Comparison of ENCODE assay signal across 23 cellular contexts in the genomic region with DNA sequence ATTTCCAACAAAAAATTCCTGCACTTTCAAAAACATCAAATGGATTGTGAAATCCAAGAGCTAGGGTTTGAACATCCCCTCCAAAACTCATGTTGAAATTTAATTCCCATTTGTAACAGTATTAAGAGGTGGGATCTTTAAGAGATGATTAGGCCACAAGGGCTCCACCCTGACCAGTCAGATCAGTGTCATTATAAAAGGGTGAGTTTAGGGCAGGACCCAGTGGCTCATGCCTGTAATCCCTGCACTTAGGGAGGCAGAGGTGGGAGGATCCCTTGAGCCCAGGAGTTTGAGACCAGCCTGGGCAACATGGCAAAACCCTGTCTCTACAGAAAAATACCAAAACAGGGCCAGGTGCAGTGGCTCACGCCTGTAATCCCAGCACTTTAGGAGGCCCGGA.
"Had no signal": no experiment of that assay in that cellular context is flagged by ENCODE, and none has a peak within 500 bp of the region (broad histone marks: within the 10 kb centered on the region; RNA-seq: fewer than 3 reads in every experiment).

No MANE protein-coding gene starts in this region.

- H3K4me3 Mint-ChIP-seq: activated CD4-positive, alpha-beta memory T cell treated with anti-CD3 and anti-CD28 coated beads for 36 hours; activated naive CD8-positive, alpha-beta T cell treated with anti-CD3 and anti-CD28 coated beads, Interleukin-2, amount 50 U/mL, for 24 hours; activated T-helper 1 cell treated with anti-CD3 and anti-CD28 coated beads, Interleukin-12 subunit alpha, Interleukin-12 subunit beta, Interleukin-2, Interleukin-4 antibody, amounts not matched to agents 30 ng/mL and 10 ng/mL and 1 ng/mL, durations not matched to agents 14 hours and 24 hours and 36 hours; stimulated activated naive CD8-positive, alpha-beta T cell treated with anti-CD3 and anti-CD28 coated beads, Interleukin-15, Interleukin-2, amounts not matched to agents 100 ng/mL and 50 ng/mL, for 24 hours had no signal

- FAIRE-seq: frontal cortex, urothelium cell line had no signal

- H3K9me3 Mint-ChIP-seq: activated CD4-positive, alpha-beta memory T cell treated with anti-CD3 and anti-CD28 coated beads for 36 hours; activated naive CD8-positive, alpha-beta T cell treated with anti-CD3 and anti-CD28 coated beads, Interleukin-2, amount 50 U/mL, for 24 hours; activated T-helper 1 cell treated with anti-CD3 and anti-CD28 coated beads, Interleukin-12 subunit alpha, Interleukin-12 subunit beta, Interleukin-2, Interleukin-4 antibody, amounts not matched to agents 30 ng/mL and 10 ng/mL and 1 ng/mL, durations not matched to agents 14 hours and 24 hours and 36 hours; naive thymus-derived CD4-positive, alpha-beta T cell; stimulated activated naive CD8-positive, alpha-beta T cell treated with anti-CD3 and anti-CD28 coated beads, Interleukin-15, Interleukin-2, amounts not matched to agents 100 ng/mL and 50 ng/mL, for 24 hours had no signal

- H3K36me3 ChIP-seq: ovary had no signal

- ATAC-seq: activated naive CD8-positive, alpha-beta T cell treated with anti-CD3 and anti-CD28 coated beads, Interleukin-2, amount 50 U/mL, for 24 hours; left lung; naive thymus-derived CD4-positive, alpha-beta T cell had no signal

- H3K9me3 ChIP-seq: left lung, ovary, prostate gland, tibial artery had no signal

- DNase-seq: activated CD4-positive, alpha-beta memory T cell treated with anti-CD3 and anti-CD28 coated beads for 36 hours; activated CD4-positive, alpha-beta T cell treated with anti-CD3 and anti-CD28 coated beads for 4 hours; activated CD4-positive, CD25-positive, alpha-beta regulatory T cell; activated gamma-delta T cell; activated naive CD4-positive, alpha-beta T cell treated with anti-CD3 and anti-CD28 coated beads, Interleukin-2, amount 50 U/mL, for 16 hours; activated naive CD8-positive, alpha-beta T cell treated with anti-CD3 and anti-CD28 coated beads, Interleukin-2, amount 50 U/mL, for 24 hours; hippocampal formation; kidney glomerular epithelial cell; left lung; naive thymus-derived CD4-positive, alpha-beta T cell; ovary; stimulated activated CD4-positive, alpha-beta T cell treated with anti-CD3 and anti-CD28 coated beads, Interleukin-12 subunit alpha, Interleukin-12 subunit beta, amount 100 ng/mL, for 4 hours; stimulated activated CD4-positive, alpha-beta T cell treated with anti-CD3 and anti-CD28 coated beads, Interleukin-4, amount 100 ng/mL, for 4 hours; T1000; tibial artery had no signal

- H3K4me1 ChIP-seq: left lung, prostate gland had no signal

- H3K27ac ChIP-seq: cardiac muscle cell, epithelial cell of prostate, left lung, ovary, prostate gland, tibial artery had no signal

- H3K4me3 ChIP-seq: cardiac muscle cell, left lung, lung, ovary, prostate gland, tibial artery had no signal

- H3K27ac Mint-ChIP-seq: activated CD4-positive, alpha-beta memory T cell treated with anti-CD3 and anti-CD28 coated beads for 36 hours; activated naive CD8-positive, alpha-beta T cell treated with anti-CD3 and anti-CD28 coated beads, Interleukin-2, amount 50 U/mL, for 24 hours; activated T-helper 1 cell treated with anti-CD3 and anti-CD28 coated beads, Interleukin-12 subunit alpha, Interleukin-12 subunit beta, Interleukin-2, Interleukin-4 antibody, amounts not matched to agents 30 ng/mL and 10 ng/mL and 1 ng/mL, durations not matched to agents 14 hours and 24 hours and 36 hours; stimulated activated naive CD8-positive, alpha-beta T cell treated with anti-CD3 and anti-CD28 coated beads, Interleukin-15, Interleukin-2, amounts not matched to agents 100 ng/mL and 50 ng/mL, for 24 hours had no signal

- H3K27me3 Mint-ChIP-seq: activated CD4-positive, alpha-beta memory T cell treated with anti-CD3 and anti-CD28 coated beads for 36 hours; activated naive CD8-positive, alpha-beta T cell treated with anti-CD3 and anti-CD28 coated beads, Interleukin-2, amount 50 U/mL, for 24 hours; naive thymus-derived CD4-positive, alpha-beta T cell; stimulated activated naive CD8-positive, alpha-beta T cell treated with anti-CD3 and anti-CD28 coated beads, Interleukin-15, Interleukin-2, amounts not matched to agents 100 ng/mL and 50 ng/mL, for 24 hours had no signal

- H3K27me3 ChIP-seq: cardiac muscle cell, left lung, ovary, tibial artery had no signal
